Comparison of ENCODE assay signal across 2 cellular contexts in the genomic region with DNA sequence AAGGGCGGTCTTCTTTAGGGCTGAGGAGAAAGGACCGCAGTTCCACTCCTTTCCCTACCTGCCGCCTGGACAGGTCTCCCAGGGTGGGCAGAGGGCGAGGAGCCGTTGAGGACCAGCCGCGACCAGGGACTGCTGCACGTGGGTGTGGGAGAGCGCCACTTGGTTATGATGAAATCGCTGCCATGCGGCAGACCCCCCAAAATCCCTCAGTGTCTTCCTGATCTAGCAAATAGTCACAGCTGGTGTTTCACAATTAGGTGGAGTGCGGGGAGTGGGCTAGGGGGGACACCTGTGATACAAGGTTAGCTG.
TF ChIP-seq lines count a peak whose summit lies in the region.

No MANE protein-coding gene starts in this region.

TF ChIP-seq in IMR-90, 13 proteins besides CTCF, POLR2A, EP300 and RAD21:
- TF ChIP-seq CHD1 (IDR thresholded peaks at IDR 0.05; ENCODE audit: low read depth, low read length), result no peak
- TF ChIP-seq BHLHE40 (IDR thresholded peaks at IDR 0.05; ENCODE audit: low read depth, low read length), result no peak
- TF ChIP-seq FOS (IDR thresholded peaks at IDR 0.05; ENCODE audit: low read depth, low read length), result no peak
- TF ChIP-seq RFX5 (IDR thresholded peaks at IDR 0.05; ENCODE audit: low read depth, low read length), result no peak
- no peak for TF ChIP-seq RCOR1 (IDR thresholded peaks at IDR 0.05; ENCODE audit: insufficient replicate concordance, low read length)
- no peak for TF ChIP-seq CEBPB (IDR thresholded peaks at IDR 0.05; ENCODE audit: low read depth, low read length)
- TF ChIP-seq MAZ (IDR thresholded peaks at IDR 0.05; ENCODE audit: borderline replicate concordance, low read depth, low read length), result no peak
- no peak for TF ChIP-seq MAFK (IDR thresholded peaks at IDR 0.05; ENCODE audit: low read depth, low read length)
- TF ChIP-seq, protein P1, sequence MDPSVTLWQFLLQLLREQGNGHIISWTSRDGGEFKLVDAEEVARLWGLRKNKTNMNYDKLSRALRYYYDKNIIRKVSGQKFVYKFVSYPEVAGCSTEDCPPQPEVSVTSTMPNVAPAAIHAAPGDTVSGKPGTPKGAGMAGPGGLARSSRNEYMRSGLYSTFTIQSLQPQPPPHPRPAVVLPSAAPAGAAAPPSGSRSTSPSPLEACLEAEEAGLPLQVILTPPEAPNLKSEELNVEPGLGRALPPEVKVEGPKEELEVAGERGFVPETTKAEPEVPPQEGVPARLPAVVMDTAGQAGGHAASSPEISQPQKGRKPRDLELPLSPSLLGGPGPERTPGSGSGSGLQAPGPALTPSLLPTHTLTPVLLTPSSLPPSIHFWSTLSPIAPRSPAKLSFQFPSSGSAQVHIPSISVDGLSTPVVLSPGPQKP (IDR thresholded peaks at IDR 0.05; ENCODE audit: borderline replicate concordance, low read depth, low read length), result no peak
- TF ChIP-seq SMC3 (IDR thresholded peaks at IDR 0.05; ENCODE audit: low read depth, low read length), result no peak
- TF ChIP-seq, protein P2, sequence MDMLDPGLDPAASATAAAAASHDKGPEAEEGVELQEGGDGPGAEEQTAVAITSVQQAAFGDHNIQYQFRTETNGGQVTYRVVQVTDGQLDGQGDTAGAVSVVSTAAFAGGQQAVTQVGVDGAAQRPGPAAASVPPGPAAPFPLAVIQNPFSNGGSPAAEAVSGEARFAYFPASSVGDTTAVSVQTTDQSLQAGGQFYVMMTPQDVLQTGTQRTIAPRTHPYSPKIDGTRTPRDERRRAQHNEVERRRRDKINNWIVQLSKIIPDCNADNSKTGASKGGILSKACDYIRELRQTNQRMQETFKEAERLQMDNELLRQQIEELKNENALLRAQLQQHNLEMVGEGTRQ (IDR thresholded peaks at IDR 0.05; ENCODE audit: low read depth, low read length), result no peak
- no peak for TF ChIP-seq NFE2L2 (IDR thresholded peaks at IDR 0.05; ENCODE audit: low read depth, low read length)
- TF ChIP-seq MXI1 (IDR thresholded peaks at IDR 0.05; ENCODE audit: borderline replicate concordance, low read depth, low read length), result no peak

TF ChIP-seq in H1, 55 proteins besides CTCF, POLR2A, EP300 and RAD21:
- TF ChIP-seq CEBPB (IDR thresholded peaks at IDR 0.05; ENCODE audit: low read depth, low read length) (peak; percentile 61), CHD2 (IDR thresholded peaks at IDR 0.05; ENCODE audit: low read length) (no peak)
